11 cellular contexts compared by ENCODE assay signal in genomic region chr16:66996324-66996982, GRCh38. TPM values are rescaled to one million over a fixed set of nuclear protein-coding genes. Genes with fewer than 3 reads are reported as not detected.
DNase-seq lines count a peak whose midpoint lies in the region; ATAC-seq, FAIRE-seq and TF ChIP-seq lines count a peak whose summit lies in the region.
"Had no signal": no experiment of that assay in that cellular context is flagged by ENCODE, and none has a peak within 500 bp of the region (broad histone marks: within the 10 kb centered on the region; RNA-seq: fewer than 3 reads in every experiment).

No MANE protein-coding gene starts in this region.

- TF ChIP-seq CTCF in K562 (IDR thresholded peaks at IDR 0.05 in 2 of 3, conservative IDR thresholded peaks at IDR 0.05 in 1 of 3; ENCODE audit: insufficient read depth in 2 of 3, low read depth in 1 of 3, low read length in 3 of 3) (no peak), right atrium auricular region (IDR thresholded peaks at IDR 0.05) (no peak)

- H3K4me2 ChIP-seq in K562 (ENCODE audit: insufficient read depth, low read length): no peak overlapping the region

- intact Hi-C loops in K562 (cut with micrococcal nuclease): no loop called here

- H3K36me3 ChIP-seq in K562 (ENCODE audit: control insufficient read depth, insufficient read depth, low read length) (no peaks in the 10 kb centered on the region), right atrium auricular region (no peaks in the 10 kb centered on the region), HAP-1 (replicated peaks) (no peaks in the 10 kb centered on the region)

- BruUV-seq in K562 (replicated peaks; lab: Mats Ljungman, UMichigan): no TSS peak

- no peak overlapping the region for H3K4me3 ChIP-seq in K562
- no peak overlapping the region for H3K4me3 ChIP-seq in right atrium auricular region
- no peak overlapping the region for H3K4me3 ChIP-seq in HAP-1

- no peak for TF ChIP-seq EP300 in K562 (IDR thresholded peaks at IDR 0.05; ENCODE audit: low read length)

- DNase-seq in COLO829 (ENCODE audit: low spot score): peak; percentile 55
- no peak for DNase-seq in K562 (ENCODE audit: extremely low read depth in 1 of 4, low spot score in 3 of 4)
- peak; percentile 87 for DNase-seq in right atrium auricular region (ENCODE audit: low spot score)
- peak; percentile 97 for DNase-seq in putamen (ENCODE audit: low spot score)
- DNase-seq in HAP-1 (ENCODE audit: low spot score in 2 of 2): no peak
- DNase-seq in NCI-H774 (lab: John Stamatoyannopoulos, UW): no peak
- DNase-seq: NCI-H526 had no signal

- ATAC-seq in K562: no peak
- ATAC-seq in HG03108 (IDR thresholded peaks at IDR 0.05; ENCODE audit: unreplicated experiment): no peak
- ATAC-seq in HG03457 (IDR thresholded peaks at IDR 0.05; ENCODE audit: unreplicated experiment): no peak

- H3K4me1 ChIP-seq in K562 (replicated peaks in 1 of 2; ENCODE audit: control insufficient read depth in 2 of 2, insufficient read depth in 2 of 2, low read length in 2 of 2): peaks cover 0 to 14% of the 10 kb centered on the region in 2 experiments; a peak in 3 of 5 replicates
- peaks cover 0 to 35% of the 10 kb centered on the region in 2 donors for H3K4me1 ChIP-seq in right atrium auricular region
- no peaks in the 10 kb centered on the region for H3K4me1 ChIP-seq in HAP-1

- no peaks in the 10 kb centered on the region for H3K9me1 ChIP-seq in K562 (ENCODE audit: control insufficient read depth, insufficient read depth, low read length)

- H3K9me3 ChIP-seq in K562 (replicated peaks; ENCODE audit: control insufficient read depth, insufficient read depth, low read depth, low read length) (no peaks in the 10 kb centered on the region), right atrium auricular region (no peaks in the 10 kb centered on the region), HAP-1 (no peaks in the 10 kb centered on the region)

- H3K79me2 ChIP-seq in K562 (ENCODE audit: control insufficient read depth, insufficient read depth, low read length): no peaks in the 10 kb centered on the region

- CTCF ChIA-PET in K562 (lab: Yijun Ruan, JAX; ENCODE audit: low intra/inter-chr PET ratio): no interaction called here

- in situ Hi-C loops in K562 (cut with MboI): no loop called here
- in situ Hi-C loops in HAP-1 (cut with MboI; ENCODE audit: low sequenced_read_pairs): no loop called here

- TF ChIP-seq RAD21 in K562 (CRISPR knock-in tag; conservative IDR thresholded peaks at IDR 0.05 in 1 of 2, IDR thresholded peaks at IDR 0.05 in 1 of 2): no peak

- no peaks in the 10 kb centered on the region; the same call in 1 of the 2 replicates for H4K20me1 ChIP-seq in K562 (replicated peaks; ENCODE audit: control insufficient read depth, insufficient read depth, low read length)

- no peak overlapping the region for H3K9ac ChIP-seq in K562 (ENCODE audit: insufficient read depth in 1 of 2, low read depth in 2 of 2, low read length in 2 of 2)

- TF ChIP-seq POLR2A in K562 (conservative IDR thresholded peaks at IDR 0.05): no peak

- H3K27me3 ChIP-seq in K562 (ENCODE audit: control insufficient read depth in 2 of 2, insufficient read depth in 2 of 2, low read length in 2 of 2) (peaks cover 0 to 3% of the 10 kb centered on the region in 2 experiments; a peak in 2 of 5 replicates), right atrium auricular region (no peaks in the 10 kb centered on the region), HAP-1 (ENCODE audit: low read depth) (no peaks in the 10 kb centered on the region)

- POLR2A ChIA-PET in K562 (lab: Yijun Ruan, JAX): interaction anchor here (0.7 kb wide), 1 partner anchor 10 kb away, joined by 3 read pairs; no protein-coding TSS in a partner anchor

- H3K27ac ChIP-seq in K562 (ENCODE audit: extremely low read depth, low read depth, low read length) (no peak overlapping the region), right atrium auricular region (peak overlapping the region; percentile 71 to 84)
- H3K27ac ChIP-seq: HL-60 had no signal

- H2AFZ ChIP-seq in K562 (ENCODE audit: low read depth, low read length): peak overlapping the region; percentile 33; the same call in 1 of the 2 replicates

- 22% methylated on average over 6 of the region's 6 CpGs for WGBS in K562 (ENCODE audit: insufficient coverage, low coverage, missing lambda C conversion rate)

- no peak for FAIRE-seq in K562 (lab: Jason Lieb, UNC)
- FAIRE-seq: keratinocyte had no signal

TF ChIP-seq in K562, 482 proteins besides CTCF, POLR2A, EP300 and RAD21 (continues in another document):
- TF ChIP-seq ZNF589 (CRISPR knock-in tag; IDR thresholded peaks at IDR 0.05; ENCODE audit: low read depth) (no peak), NR0B1 (IDR thresholded peaks at IDR 0.05; ENCODE audit: partially characterized antibody) (no peak), SP2 (IDR thresholded peaks at IDR 0.05; ENCODE audit: extremely low read depth, low read depth, low read length, poor library complexity, severe bottlenecking) (no peak), STAT5B (CRISPR knock-in tag; IDR thresholded peaks at IDR 0.05) (no peak)

RNA-seq across cellular contexts. Expression of gene CES4A, which starts 8.1 kb away (rescaled TPM):
- 0.58 and 1.8 TPM in 2 replicates for total RNA-seq in K562 (2011; cell fraction: chromatin; rRNA removed; ENCODE audit: low replicate concordance)
- total RNA-seq in K562 (2011; cell fraction: nucleolus; rRNA removed): 0.13 and 0.83 TPM in 2 replicates
- 0.61 and 1.7 TPM in 2 replicates for total RNA-seq in K562 (2011; cell fraction: nucleoplasm; rRNA removed)
- total RNA-seq in K562 (2014; rRNA removed) (0.09 TPM in 1 of 2 replicates, not detected in the other), K562 (2014; rRNA removed; fragmentation: Illumina TruSeq; extraction: Trizol) (not detected in 2 replicates), K562 (2015; rRNA removed; fragmentation: Illumina TruSeq; extraction: Trizol) (not detected in 2 replicates), K562 (2021) (0.20 TPM in 1 of 2 replicates, not detected in the other), right atrium auricular region (10 to 100 TPM in 1 of 2 donors, 1 to 10 TPM in 1; 7.8 to 20.6 TPM)
- polyA plus RNA-seq in K562 (2011; rRNA removed) (0.04 and 0.11 TPM in 2 replicates), K562 (2014; fragmentation: Illumina TruSeq; extraction: Trizol) (not detected in 2 replicates), K562 (2014; fragmentation: Nextera tagmentation; extraction: Ambion mirVana) (under 1 TPM in 1 of 2 experiments, not detected in 1; 0.13 TPM), K562 (2014; rRNA removed) (not detected in 2 replicates)
- 0.12 TPM in 1 of 2 replicates, not detected in the other for polyA plus RNA-seq in K562 (2011; cell fraction: cytosol; rRNA removed)
- 0.22 and 0.54 TPM in 2 replicates for polyA plus RNA-seq in K562 (2011; cell fraction: nucleus; rRNA removed)
- polyA plus RNA-seq in K562 (2012): 0.03 and 0.10 TPM in 2 replicates
- not detected in 2 replicates for polyA minus RNA-seq in K562 (2011; rRNA and poly(A)+ RNA removed)
- not detected in 2 replicates for polyA minus RNA-seq in K562 (2011; cell fraction: cytosol; rRNA and poly(A)+ RNA removed)
- not detected in 2 replicates for polyA minus RNA-seq in K562 (2011; cell fraction: nucleus; rRNA and poly(A)+ RNA removed)

RNA-seq across cellular contexts. Expression of gene CBFB, which starts 32.5 kb away (rescaled TPM):
- 33.0 and 62.9 TPM in 2 replicates for total RNA-seq in K562 (2011; cell fraction: chromatin; rRNA removed; ENCODE audit: low replicate concordance)
- 18.7 and 27.0 TPM in 2 replicates for total RNA-seq in K562 (2011; cell fraction: nucleolus; rRNA removed)
- total RNA-seq in K562 (2011; cell fraction: nucleoplasm; rRNA removed): 39.3 and 60.0 TPM in 2 replicates
- total RNA-seq in K562 (2014; rRNA removed) (96.0 and 112 TPM in 2 replicates), K562 (2014; rRNA removed; fragmentation: Illumina TruSeq; extraction: Trizol) (66.5 and 77.2 TPM in 2 replicates), K562 (2015; rRNA removed; fragmentation: Illumina TruSeq; extraction: Trizol) (82.4 and 82.7 TPM in 2 replicates), K562 (2021) (78.4 and 79.1 TPM in 2 replicates), right atrium auricular region (10 to 100 TPM; 25.7 to 49.3 TPM)
- polyA plus RNA-seq in K562 (2011; rRNA removed) (39.5 and 51.6 TPM in 2 replicates), K562 (2014; fragmentation: Illumina TruSeq; extraction: Trizol) (63.9 and 69.6 TPM in 2 replicates), K562 (2014; fragmentation: Nextera tagmentation; extraction: Ambion mirVana) (10 to 100 TPM; 22.0 to 40.7 TPM), K562 (2014; rRNA removed) (43.2 and 63.6 TPM in 2 replicates)
- polyA plus RNA-seq in K562 (2011; cell fraction: cytosol; rRNA removed): 13.4 and 25.1 TPM in 2 replicates
- polyA plus RNA-seq in K562 (2011; cell fraction: nucleus; rRNA removed): 11.6 and 16.0 TPM in 2 replicates
- 45.5 and 88.1 TPM in 2 replicates for polyA plus RNA-seq in K562 (2012)
- 128 and 129 TPM in 2 replicates for polyA minus RNA-seq in K562 (2011; rRNA and poly(A)+ RNA removed)
- 49.1 and 63.1 TPM in 2 replicates for polyA minus RNA-seq in K562 (2011; cell fraction: cytosol; rRNA and poly(A)+ RNA removed)
- polyA minus RNA-seq in K562 (2011; cell fraction: nucleus; rRNA and poly(A)+ RNA removed): 13.6 and 20.1 TPM in 2 replicates

RNA-seq across cellular contexts. Expression of gene CES3, which starts 35.4 kb away (rescaled TPM):
- total RNA-seq in K562 (2011; cell fraction: chromatin; rRNA removed; ENCODE audit: low replicate concordance): 3.7 and 10.0 TPM in 2 replicates
- total RNA-seq in K562 (2011; cell fraction: nucleolus; rRNA removed): 6.3 and 12.5 TPM in 2 replicates
- total RNA-seq in K562 (2011; cell fraction: nucleoplasm; rRNA removed): 4.3 and 6.3 TPM in 2 replicates
- total RNA-seq in K562 (2014; rRNA removed) (0.68 and 2.0 TPM in 2 replicates), K562 (2014; rRNA removed; fragmentation: Illumina TruSeq; extraction: Trizol) (0.61 and 0.65 TPM in 2 replicates), K562 (2015; rRNA removed; fragmentation: Illumina TruSeq; extraction: Trizol) (1.0 and 1.7 TPM in 2 replicates), K562 (2021) (2.2 and 2.8 TPM in 2 replicates), right atrium auricular region (under 1 TPM; 0.16 to 0.89 TPM)
- polyA plus RNA-seq in K562 (2011; rRNA removed) (0.60 and 4.4 TPM in 2 replicates), K562 (2014; fragmentation: Illumina TruSeq; extraction: Trizol) (0.98 and 1.2 TPM in 2 replicates), K562 (2014; fragmentation: Nextera tagmentation; extraction: Ambion mirVana) (under 1 TPM; 0.06 TPM), K562 (2014; rRNA removed) (1.3 and 3.1 TPM in 2 replicates)
- polyA plus RNA-seq in K562 (2011; cell fraction: cytosol; rRNA removed): 0.57 and 2.3 TPM in 2 replicates
- 8.2 and 24.8 TPM in 2 replicates for polyA plus RNA-seq in K562 (2011; cell fraction: nucleus; rRNA removed)
- 1.2 and 3.3 TPM in 2 replicates for polyA plus RNA-seq in K562 (2012)
- 1.1 and 2.1 TPM in 2 replicates for polyA minus RNA-seq in K562 (2011; rRNA and poly(A)+ RNA removed)
- polyA minus RNA-seq in K562 (2011; cell fraction: cytosol; rRNA and poly(A)+ RNA removed): 2.2 TPM in 1 of 2 replicates, not detected in the other
- polyA minus RNA-seq in K562 (2011; cell fraction: nucleus; rRNA and poly(A)+ RNA removed): 3.6 and 18.4 TPM in 2 replicates

Comparison
In these comparisons a context has a peak if more than half of its experiments do, and no peak if none do; other contexts are left out.
1. DNase-seq: peak in COLO829 (single experiment), right atrium auricular region (single experiment) and putamen (single experiment); none in K562 (0 of 4), HAP-1 (0 of 2) and NCI-H774 (single experiment).